ENCODE assay signal across 1 cellular context in the genomic region with DNA sequence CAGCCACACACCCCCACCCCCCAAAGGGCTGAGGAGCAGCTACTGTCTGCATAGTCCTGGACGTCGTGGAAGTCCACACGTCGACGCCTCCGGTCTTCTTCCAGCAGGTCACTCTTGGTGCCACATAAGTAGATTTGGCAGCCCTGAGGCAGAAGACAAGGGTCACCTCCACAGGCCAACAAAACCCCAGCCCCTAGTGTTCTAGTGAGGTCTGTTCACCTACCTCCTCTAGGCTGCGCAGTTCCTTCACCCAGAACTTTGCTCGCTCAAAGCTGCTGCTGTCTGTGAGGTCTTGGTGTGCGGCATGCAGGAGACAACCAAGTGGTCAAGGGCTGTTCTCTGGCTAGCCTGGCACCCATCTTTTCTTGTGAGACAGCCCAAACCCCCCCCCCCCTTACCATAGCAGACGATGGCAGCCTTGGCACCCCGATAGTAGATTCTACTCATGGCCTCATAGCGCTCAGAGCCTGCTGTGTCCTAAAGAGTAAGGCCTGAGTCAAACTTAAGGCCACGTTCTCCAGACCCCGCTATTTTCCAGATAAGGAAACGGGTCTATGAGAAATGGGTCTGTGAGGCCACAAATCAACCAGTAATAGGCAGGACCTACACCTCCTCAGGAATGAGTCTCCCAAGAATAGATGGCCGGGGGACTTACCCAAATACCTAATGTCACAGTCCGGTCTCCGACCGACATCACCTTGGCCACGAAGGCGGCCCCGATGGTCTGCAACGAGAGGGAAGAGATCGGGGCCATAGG.
TF ChIP-seq lines count a peak whose summit lies in the region.

No MANE protein-coding gene starts in this region.

TF ChIP-seq in K562, 482 proteins besides CTCF, POLR2A, EP300 and RAD21 (continues in another document):
- no peak for TF ChIP-seq YY1 (IDR thresholded peaks at IDR 0.05; ENCODE audit: borderline replicate concordance in 1 of 3, control insufficient read depth in 1 of 3, extremely low read depth in 1 of 3, insufficient read depth in 3 of 3, insufficient read length in 1 of 3, insufficient replicate concordance in 2 of 3, low read depth in 1 of 3, low read length in 2 of 3)
- no peak for TF ChIP-seq MYNN (IDR thresholded peaks at IDR 0.05)
- TF ChIP-seq MYNN (CRISPR knock-in tag; IDR thresholded peaks at IDR 0.05): no peak
- TF ChIP-seq, protein P1, sequence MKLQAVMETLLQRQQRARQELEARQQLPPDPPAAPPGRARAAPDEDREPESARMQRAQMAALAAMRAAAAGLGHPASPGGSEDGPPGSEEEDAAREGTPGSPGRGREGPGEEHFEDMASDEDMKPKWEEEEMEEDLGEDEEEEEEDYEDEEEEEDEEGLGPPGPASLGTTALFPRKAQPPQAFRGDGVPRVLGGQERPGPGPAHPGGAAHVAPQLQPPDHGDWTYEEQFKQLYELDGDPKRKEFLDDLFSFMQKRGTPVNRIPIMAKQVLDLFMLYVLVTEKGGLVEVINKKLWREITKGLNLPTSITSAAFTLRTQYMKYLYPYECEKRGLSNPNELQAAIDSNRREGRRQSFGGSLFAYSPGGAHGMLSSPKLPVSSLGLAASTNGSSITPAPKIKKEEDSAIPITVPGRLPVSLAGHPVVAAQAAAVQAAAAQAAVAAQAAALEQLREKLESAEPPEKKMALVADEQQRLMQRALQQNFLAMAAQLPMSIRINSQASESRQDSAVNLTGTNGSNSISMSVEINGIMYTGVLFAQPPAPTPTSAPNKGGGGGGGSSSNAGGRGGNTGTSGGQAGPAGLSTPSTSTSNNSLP (IDR thresholded peaks at IDR 0.05; ENCODE audit: borderline replicate concordance, low read depth, low read length): no peak
- no peak for TF ChIP-seq SAFB2 (IDR thresholded peaks at IDR 0.05; ENCODE audit: borderline replicate concordance, low read depth, low read length, severe bottlenecking)
- TF ChIP-seq, protein P2, sequence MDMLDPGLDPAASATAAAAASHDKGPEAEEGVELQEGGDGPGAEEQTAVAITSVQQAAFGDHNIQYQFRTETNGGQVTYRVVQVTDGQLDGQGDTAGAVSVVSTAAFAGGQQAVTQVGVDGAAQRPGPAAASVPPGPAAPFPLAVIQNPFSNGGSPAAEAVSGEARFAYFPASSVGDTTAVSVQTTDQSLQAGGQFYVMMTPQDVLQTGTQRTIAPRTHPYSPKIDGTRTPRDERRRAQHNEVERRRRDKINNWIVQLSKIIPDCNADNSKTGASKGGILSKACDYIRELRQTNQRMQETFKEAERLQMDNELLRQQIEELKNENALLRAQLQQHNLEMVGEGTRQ (CRISPR knock-in tag; IDR thresholded peaks at IDR 0.05): no peak
- no peak for TF ChIP-seq FOXJ3 (CRISPR knock-in tag; IDR thresholded peaks at IDR 0.05)
- TF ChIP-seq TSC22D4 (tag; IDR thresholded peaks at IDR 0.05): no peak
- no peak for TF ChIP-seq ZC3H11A (IDR thresholded peaks at IDR 0.05; ENCODE audit: low read depth, low read length)
- TF ChIP-seq SMARCB1 (IDR thresholded peaks at IDR 0.05; ENCODE audit: insufficient read length, low read depth): no peak
- no peak for TF ChIP-seq TAF9B (IDR thresholded peaks at IDR 0.05; ENCODE audit: partially characterized antibody)
- no peak for TF ChIP-seq RCOR1 (IDR thresholded peaks at IDR 0.05; ENCODE audit: borderline replicate concordance in 1 of 2, low read depth in 2 of 2, low read length in 2 of 2)
- no peak for TF ChIP-seq CBFA2T2 (conservative IDR thresholded peaks at IDR 0.05)
- no peak for TF ChIP-seq MEIS2 (IDR thresholded peaks at IDR 0.05; ENCODE audit: partially characterized antibody)
- TF ChIP-seq DMBX1 (CRISPR knock-in tag; IDR thresholded peaks at IDR 0.05; ENCODE audit: borderline replicate concordance): no peak
- peak; percentile 38; the same call in 1 of the 2 replicates for TF ChIP-seq ZBTB7A (IDR thresholded peaks at IDR 0.05; ENCODE audit: borderline replicate concordance, control insufficient read depth, low read depth, low read length)
- TF ChIP-seq, protein P3, sequence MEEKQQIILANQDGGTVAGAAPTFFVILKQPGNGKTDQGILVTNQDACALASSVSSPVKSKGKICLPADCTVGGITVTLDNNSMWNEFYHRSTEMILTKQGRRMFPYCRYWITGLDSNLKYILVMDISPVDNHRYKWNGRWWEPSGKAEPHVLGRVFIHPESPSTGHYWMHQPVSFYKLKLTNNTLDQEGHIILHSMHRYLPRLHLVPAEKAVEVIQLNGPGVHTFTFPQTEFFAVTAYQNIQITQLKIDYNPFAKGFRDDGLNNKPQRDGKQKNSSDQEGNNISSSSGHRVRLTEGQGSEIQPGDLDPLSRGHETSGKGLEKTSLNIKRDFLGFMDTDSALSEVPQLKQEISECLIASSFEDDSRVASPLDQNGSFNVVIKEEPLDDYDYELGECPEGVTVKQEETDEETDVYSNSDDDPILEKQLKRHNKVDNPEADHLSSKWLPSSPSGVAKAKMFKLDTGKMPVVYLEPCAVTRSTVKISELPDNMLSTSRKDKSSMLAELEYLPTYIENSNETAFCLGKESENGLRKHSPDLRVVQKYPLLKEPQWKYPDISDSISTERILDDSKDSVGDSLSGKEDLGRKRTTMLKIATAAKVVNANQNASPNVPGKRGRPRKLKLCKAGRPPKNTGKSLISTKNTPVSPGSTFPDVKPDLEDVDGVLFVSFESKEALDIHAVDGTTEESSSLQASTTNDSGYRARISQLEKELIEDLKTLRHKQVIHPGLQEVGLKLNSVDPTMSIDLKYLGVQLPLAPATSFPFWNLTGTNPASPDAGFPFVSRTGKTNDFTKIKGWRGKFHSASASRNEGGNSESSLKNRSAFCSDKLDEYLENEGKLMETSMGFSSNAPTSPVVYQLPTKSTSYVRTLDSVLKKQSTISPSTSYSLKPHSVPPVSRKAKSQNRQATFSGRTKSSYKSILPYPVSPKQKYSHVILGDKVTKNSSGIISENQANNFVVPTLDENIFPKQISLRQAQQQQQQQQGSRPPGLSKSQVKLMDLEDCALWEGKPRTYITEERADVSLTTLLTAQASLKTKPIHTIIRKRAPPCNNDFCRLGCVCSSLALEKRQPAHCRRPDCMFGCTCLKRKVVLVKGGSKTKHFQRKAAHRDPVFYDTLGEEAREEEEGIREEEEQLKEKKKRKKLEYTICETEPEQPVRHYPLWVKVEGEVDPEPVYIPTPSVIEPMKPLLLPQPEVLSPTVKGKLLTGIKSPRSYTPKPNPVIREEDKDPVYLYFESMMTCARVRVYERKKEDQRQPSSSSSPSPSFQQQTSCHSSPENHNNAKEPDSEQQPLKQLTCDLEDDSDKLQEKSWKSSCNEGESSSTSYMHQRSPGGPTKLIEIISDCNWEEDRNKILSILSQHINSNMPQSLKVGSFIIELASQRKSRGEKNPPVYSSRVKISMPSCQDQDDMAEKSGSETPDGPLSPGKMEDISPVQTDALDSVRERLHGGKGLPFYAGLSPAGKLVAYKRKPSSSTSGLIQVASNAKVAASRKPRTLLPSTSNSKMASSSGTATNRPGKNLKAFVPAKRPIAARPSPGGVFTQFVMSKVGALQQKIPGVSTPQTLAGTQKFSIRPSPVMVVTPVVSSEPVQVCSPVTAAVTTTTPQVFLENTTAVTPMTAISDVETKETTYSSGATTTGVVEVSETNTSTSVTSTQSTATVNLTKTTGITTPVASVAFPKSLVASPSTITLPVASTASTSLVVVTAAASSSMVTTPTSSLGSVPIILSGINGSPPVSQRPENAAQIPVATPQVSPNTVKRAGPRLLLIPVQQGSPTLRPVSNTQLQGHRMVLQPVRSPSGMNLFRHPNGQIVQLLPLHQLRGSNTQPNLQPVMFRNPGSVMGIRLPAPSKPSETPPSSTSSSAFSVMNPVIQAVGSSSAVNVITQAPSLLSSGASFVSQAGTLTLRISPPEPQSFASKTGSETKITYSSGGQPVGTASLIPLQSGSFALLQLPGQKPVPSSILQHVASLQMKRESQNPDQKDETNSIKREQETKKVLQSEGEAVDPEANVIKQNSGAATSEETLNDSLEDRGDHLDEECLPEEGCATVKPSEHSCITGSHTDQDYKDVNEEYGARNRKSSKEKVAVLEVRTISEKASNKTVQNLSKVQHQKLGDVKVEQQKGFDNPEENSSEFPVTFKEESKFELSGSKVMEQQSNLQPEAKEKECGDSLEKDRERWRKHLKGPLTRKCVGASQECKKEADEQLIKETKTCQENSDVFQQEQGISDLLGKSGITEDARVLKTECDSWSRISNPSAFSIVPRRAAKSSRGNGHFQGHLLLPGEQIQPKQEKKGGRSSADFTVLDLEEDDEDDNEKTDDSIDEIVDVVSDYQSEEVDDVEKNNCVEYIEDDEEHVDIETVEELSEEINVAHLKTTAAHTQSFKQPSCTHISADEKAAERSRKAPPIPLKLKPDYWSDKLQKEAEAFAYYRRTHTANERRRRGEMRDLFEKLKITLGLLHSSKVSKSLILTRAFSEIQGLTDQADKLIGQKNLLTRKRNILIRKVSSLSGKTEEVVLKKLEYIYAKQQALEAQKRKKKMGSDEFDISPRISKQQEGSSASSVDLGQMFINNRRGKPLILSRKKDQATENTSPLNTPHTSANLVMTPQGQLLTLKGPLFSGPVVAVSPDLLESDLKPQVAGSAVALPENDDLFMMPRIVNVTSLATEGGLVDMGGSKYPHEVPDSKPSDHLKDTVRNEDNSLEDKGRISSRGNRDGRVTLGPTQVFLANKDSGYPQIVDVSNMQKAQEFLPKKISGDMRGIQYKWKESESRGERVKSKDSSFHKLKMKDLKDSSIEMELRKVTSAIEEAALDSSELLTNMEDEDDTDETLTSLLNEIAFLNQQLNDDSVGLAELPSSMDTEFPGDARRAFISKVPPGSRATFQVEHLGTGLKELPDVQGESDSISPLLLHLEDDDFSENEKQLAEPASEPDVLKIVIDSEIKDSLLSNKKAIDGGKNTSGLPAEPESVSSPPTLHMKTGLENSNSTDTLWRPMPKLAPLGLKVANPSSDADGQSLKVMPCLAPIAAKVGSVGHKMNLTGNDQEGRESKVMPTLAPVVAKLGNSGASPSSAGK (IDR thresholded peaks at IDR 0.05): peak; percentile 14; the same call in 1 of the 2 replicates
- TF ChIP-seq ZNF224 (CRISPR knock-in tag; IDR thresholded peaks at IDR 0.05): no peak
- TF ChIP-seq RBBP5 (IDR thresholded peaks at IDR 0.05; ENCODE audit: borderline replicate concordance, insufficient read depth, low read length, poor library complexity, severe bottlenecking): no peak
- TF ChIP-seq NRF1 (conservative IDR thresholded peaks at IDR 0.05 in 1 of 2, IDR thresholded peaks at IDR 0.05 in 1 of 2): peak; percentile 56 to 63
- no peak for TF ChIP-seq MCM3 (IDR thresholded peaks at IDR 0.05)
- no peak for TF ChIP-seq EGR1 (conservative IDR thresholded peaks at IDR 0.05)
- TF ChIP-seq ZNF785 (CRISPR knock-in tag; IDR thresholded peaks at IDR 0.05): no peak
- TF ChIP-seq TAF7 (tag; IDR thresholded peaks at IDR 0.05): no peak
- TF ChIP-seq NFRKB (IDR thresholded peaks at IDR 0.05; ENCODE audit: low read depth): no peak
- TF ChIP-seq LEF1 (IDR thresholded peaks at IDR 0.05): no peak
- TF ChIP-seq, protein P4, sequence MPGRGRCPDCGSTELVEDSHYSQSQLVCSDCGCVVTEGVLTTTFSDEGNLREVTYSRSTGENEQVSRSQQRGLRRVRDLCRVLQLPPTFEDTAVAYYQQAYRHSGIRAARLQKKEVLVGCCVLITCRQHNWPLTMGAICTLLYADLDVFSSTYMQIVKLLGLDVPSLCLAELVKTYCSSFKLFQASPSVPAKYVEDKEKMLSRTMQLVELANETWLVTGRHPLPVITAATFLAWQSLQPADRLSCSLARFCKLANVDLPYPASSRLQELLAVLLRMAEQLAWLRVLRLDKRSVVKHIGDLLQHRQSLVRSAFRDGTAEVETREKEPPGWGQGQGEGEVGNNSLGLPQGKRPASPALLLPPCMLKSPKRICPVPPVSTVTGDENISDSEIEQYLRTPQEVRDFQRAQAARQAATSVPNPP (IDR thresholded peaks at IDR 0.05; ENCODE audit: borderline replicate concordance, insufficient read depth, insufficient read length): no peak
- no peak for TF ChIP-seq NFATC3 (IDR thresholded peaks at IDR 0.05)
- TF ChIP-seq, protein P5, sequence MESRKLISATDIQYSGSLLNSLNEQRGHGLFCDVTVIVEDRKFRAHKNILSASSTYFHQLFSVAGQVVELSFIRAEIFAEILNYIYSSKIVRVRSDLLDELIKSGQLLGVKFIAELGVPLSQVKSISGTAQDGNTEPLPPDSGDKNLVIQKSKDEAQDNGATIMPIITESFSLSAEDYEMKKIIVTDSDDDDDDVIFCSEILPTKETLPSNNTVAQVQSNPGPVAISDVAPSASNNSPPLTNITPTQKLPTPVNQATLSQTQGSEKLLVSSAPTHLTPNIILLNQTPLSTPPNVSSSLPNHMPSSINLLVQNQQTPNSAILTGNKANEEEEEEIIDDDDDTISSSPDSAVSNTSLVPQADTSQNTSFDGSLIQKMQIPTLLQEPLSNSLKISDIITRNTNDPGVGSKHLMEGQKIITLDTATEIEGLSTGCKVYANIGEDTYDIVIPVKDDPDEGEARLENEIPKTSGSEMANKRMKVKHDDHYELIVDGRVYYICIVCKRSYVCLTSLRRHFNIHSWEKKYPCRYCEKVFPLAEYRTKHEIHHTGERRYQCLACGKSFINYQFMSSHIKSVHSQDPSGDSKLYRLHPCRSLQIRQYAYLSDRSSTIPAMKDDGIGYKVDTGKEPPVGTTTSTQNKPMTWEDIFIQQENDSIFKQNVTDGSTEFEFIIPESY (CRISPR knock-in tag; IDR thresholded peaks at IDR 0.05): 0 out of 2 replicates have a peak, but pooled peaks have one; percentile 26
- no peak for TF ChIP-seq CCNT2 (IDR thresholded peaks at IDR 0.05; ENCODE audit: borderline replicate concordance, extremely low read depth, insufficient read length, low read depth, low read length)
- TF ChIP-seq, protein P6, sequence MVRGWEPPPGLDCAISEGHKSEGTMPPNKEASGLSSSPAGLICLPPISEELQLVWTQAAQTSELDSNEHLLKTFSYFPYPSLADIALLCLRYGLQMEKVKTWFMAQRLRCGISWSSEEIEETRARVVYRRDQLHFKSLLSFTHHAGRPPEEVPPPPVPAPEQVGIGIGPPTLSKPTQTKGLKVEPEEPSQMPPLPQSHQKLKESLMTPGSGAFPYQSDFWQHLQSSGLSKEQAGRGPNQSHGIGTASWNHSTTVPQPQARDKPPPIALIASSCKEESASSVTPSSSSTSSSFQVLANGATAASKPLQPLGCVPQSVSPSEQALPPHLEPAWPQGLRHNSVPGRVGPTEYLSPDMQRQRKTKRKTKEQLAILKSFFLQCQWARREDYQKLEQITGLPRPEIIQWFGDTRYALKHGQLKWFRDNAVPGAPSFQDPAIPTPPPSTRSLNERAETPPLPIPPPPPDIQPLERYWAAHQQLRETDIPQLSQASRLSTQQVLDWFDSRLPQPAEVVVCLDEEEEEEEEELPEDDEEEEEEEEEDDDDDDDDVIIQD (CRISPR knock-in tag; IDR thresholded peaks at IDR 0.05): no peak
- no peak for TF ChIP-seq SIX5 (IDR thresholded peaks at IDR 0.05; ENCODE audit: borderline replicate concordance in 1 of 2, insufficient read depth in 1 of 2, low read depth in 1 of 2, low read length in 2 of 2)
- TF ChIP-seq, protein P7, sequence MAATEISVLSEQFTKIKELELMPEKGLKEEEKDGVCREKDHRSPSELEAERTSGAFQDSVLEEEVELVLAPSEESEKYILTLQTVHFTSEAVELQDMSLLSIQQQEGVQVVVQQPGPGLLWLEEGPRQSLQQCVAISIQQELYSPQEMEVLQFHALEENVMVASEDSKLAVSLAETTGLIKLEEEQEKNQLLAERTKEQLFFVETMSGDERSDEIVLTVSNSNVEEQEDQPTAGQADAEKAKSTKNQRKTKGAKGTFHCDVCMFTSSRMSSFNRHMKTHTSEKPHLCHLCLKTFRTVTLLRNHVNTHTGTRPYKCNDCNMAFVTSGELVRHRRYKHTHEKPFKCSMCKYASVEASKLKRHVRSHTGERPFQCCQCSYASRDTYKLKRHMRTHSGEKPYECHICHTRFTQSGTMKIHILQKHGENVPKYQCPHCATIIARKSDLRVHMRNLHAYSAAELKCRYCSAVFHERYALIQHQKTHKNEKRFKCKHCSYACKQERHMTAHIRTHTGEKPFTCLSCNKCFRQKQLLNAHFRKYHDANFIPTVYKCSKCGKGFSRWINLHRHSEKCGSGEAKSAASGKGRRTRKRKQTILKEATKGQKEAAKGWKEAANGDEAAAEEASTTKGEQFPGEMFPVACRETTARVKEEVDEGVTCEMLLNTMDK (IDR thresholded peaks at IDR 0.05; ENCODE audit: borderline replicate concordance, insufficient read depth, low read depth, low read length, poor library complexity, severe bottlenecking): peak; percentile 35
- TF ChIP-seq ZNF764 (CRISPR knock-in tag; IDR thresholded peaks at IDR 0.05; ENCODE audit: low read depth): no peak
- no peak for TF ChIP-seq ZFP1 (CRISPR knock-in tag; IDR thresholded peaks at IDR 0.05)
